Comparison of ENCODE assay signal across 31 cellular contexts in the genomic region with DNA sequence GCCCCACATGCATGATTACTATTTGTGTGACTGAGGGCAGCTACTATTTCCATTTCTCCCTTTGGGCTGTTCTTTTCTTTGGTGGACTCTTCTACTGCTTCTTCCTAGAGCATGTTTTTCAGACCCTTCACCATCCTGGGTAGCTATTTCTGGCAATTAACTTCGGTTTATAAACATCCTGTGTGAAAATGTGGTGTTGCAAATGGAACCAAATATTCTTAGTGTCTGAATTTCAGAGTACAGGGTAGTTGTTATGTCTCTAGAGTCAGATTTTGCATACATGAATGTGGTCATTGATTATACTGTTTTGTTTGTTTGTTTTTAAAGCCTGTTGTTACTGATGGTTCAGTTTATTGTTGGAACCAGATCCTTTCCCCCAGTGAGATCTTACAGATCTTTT. TPM values are rescaled to one million over a fixed set of nuclear protein-coding genes. Genes with fewer than 3 reads are reported as not detected.
"Had no signal": no experiment of that assay in that cellular context is flagged by ENCODE, and none has a peak within 500 bp of the region (broad histone marks: within the 10 kb centered on the region; RNA-seq: fewer than 3 reads in every experiment).

No MANE protein-coding gene starts in this region.

- H3K4me3 Mint-ChIP-seq: activated CD4-positive, alpha-beta memory T cell treated with anti-CD3 and anti-CD28 coated beads for 36 hours; activated CD4-positive, alpha-beta T cell treated with anti-CD3 and anti-CD28 coated beads, Interleukin-2, amount 10 ng/mL, durations not matched to agents 24 days and 14 days; activated naive CD4-positive, alpha-beta T cell treated with anti-CD3 and anti-CD28 coated beads, Interleukin-2, amount 50 U/mL, for 24 hours; activated naive CD8-positive, alpha-beta T cell treated with anti-CD3 and anti-CD28 coated beads, Interleukin-2, amount 50 U/mL, for 24 hours; endodermal cell; stimulated activated memory B cell treated with anti-CD40 and anti-IgM and Interleukin-4, amounts not matched to agents 10 μg/mL and 1 μg/mL and 100 μg/mL, for 72 hours; stimulated activated naive CD8-positive, alpha-beta T cell treated with anti-CD3 and anti-CD28 coated beads, Interleukin-15, amount 100 ng/mL, for 72 hours had no signal

- FAIRE-seq: pancreas had no signal

- ATAC-seq: activated naive CD8-positive, alpha-beta T cell treated with anti-CD3 and anti-CD28 coated beads, Interleukin-2, amount 50 U/mL, for 24 hours; esophagus mucosa; heart right ventricle; left lobe of liver; mucosa of descending colon; pancreas; sciatic nerve; stimulated activated memory B cell treated with anti-CD40 and anti-IgM and Interleukin-4, amounts not matched to agents 10 μg/mL and 1 μg/mL and 100 μg/mL, for 72 hours; stimulated activated naive CD8-positive, alpha-beta T cell treated with anti-CD3 and anti-CD28 coated beads, Interleukin-15, amount 100 ng/mL, for 72 hours; upper lobe of right lung had no signal

- H3K27ac Mint-ChIP-seq: activated CD4-positive, alpha-beta memory T cell treated with anti-CD3 and anti-CD28 coated beads for 36 hours; activated CD4-positive, alpha-beta T cell treated with anti-CD3 and anti-CD28 coated beads, Interleukin-2, amount 10 ng/mL, durations not matched to agents 24 days and 14 days; activated naive CD4-positive, alpha-beta T cell treated with anti-CD3 and anti-CD28 coated beads, Interleukin-2, amount 50 U/mL, for 24 hours; activated naive CD8-positive, alpha-beta T cell treated with anti-CD3 and anti-CD28 coated beads, Interleukin-2, amount 50 U/mL, for 24 hours; activated T-helper 2 cell treated with anti-CD3 and anti-CD28 coated beads, Interferon-gamma antibody, Interleukin-2, Interleukin-4, amounts not matched to agents 10 μg/mL and 5 μg/mL and 100 μg/mL, durations not matched to agents 14 hours and 24 hours and 36 hours; endodermal cell; stimulated activated memory B cell treated with anti-CD40 and anti-IgM and Interleukin-4, amounts not matched to agents 10 μg/mL and 1 μg/mL and 100 μg/mL, for 72 hours; stimulated activated naive CD8-positive, alpha-beta T cell treated with anti-CD3 and anti-CD28 coated beads, Interleukin-15, amount 100 ng/mL, for 72 hours had no signal

- H3K36me3 Mint-ChIP-seq: activated CD4-positive, alpha-beta memory T cell treated with anti-CD3 and anti-CD28 coated beads for 36 hours; activated naive CD4-positive, alpha-beta T cell treated with anti-CD3 and anti-CD28 coated beads, Interleukin-2, amount 50 U/mL, for 24 hours; stimulated activated memory B cell treated with anti-CD40 and anti-IgM and Interleukin-4, amounts not matched to agents 10 μg/mL and 1 μg/mL and 100 μg/mL, for 72 hours had no signal

- H3K4me3 ChIP-seq: heart right ventricle, mucosa of descending colon, pancreas, prostate gland, skin epidermis, upper lobe of right lung had no signal

- H3K4me1 ChIP-seq: heart right ventricle, pancreas, prostate gland, upper lobe of right lung had no signal

- H3K4me1 Mint-ChIP-seq: activated CD4-positive, alpha-beta T cell treated with anti-CD3 and anti-CD28 coated beads, Interleukin-2, amount 10 ng/mL, durations not matched to agents 24 days and 14 days; activated naive CD4-positive, alpha-beta T cell treated with anti-CD3 and anti-CD28 coated beads, Interleukin-2, amount 50 U/mL, for 24 hours; stimulated activated memory B cell treated with anti-CD40 and anti-IgM and Interleukin-4, amounts not matched to agents 10 μg/mL and 1 μg/mL and 100 μg/mL, for 72 hours; stimulated activated naive CD8-positive, alpha-beta T cell treated with anti-CD3 and anti-CD28 coated beads, Interleukin-15, amount 100 ng/mL, for 72 hours had no signal

- DNase-seq: activated CD4-positive, alpha-beta memory T cell treated with anti-CD3 and anti-CD28 coated beads for 36 hours; activated CD4-positive, alpha-beta T cell treated with anti-CD3 and anti-CD28 coated beads, Interleukin-2, amount 10 ng/mL, durations not matched to agents 24 days and 14 days; activated CD4-positive, CD25-positive, alpha-beta regulatory T cell treated with anti-CD3 and anti-CD28 coated beads, Interleukin-2, amount 50 U/mL, for 72 hours; activated naive CD8-positive, alpha-beta T cell treated with anti-CD3 and anti-CD28 coated beads, Interleukin-2, amount 50 U/mL, for 24 hours; activated T-cell treated with anti-CD3 and anti-CD28 coated beads, Interleukin-2, amount 50 U/mL, for 48 hours; amygdala; caudate nucleus; endodermal cell; foreskin fibroblast; heart right ventricle; kidney glomerular epithelial cell; mucosa of descending colon; nucleus accumbens; pancreas; retina; stimulated activated CD4-positive, alpha-beta T cell treated with anti-CD3 and anti-CD28 coated beads, Interleukin-4, amount 100 ng/mL, for 24 hours; stimulated activated naive CD8-positive, alpha-beta T cell treated with anti-CD3 and anti-CD28 coated beads, Interleukin-15, amount 100 ng/mL, for 72 hours; substantia nigra; T-helper 2 cell; upper lobe of right lung had no signal

- H3K27ac ChIP-seq: heart right ventricle, pancreas, prostate gland, skin epidermis, upper lobe of right lung had no signal

- H3K36me3 ChIP-seq: heart right ventricle, pancreas, prostate gland, upper lobe of right lung had no signal

- H3K27me3 ChIP-seq: heart right ventricle, pancreas, upper lobe of right lung had no signal

- H3K9me3 ChIP-seq: heart right ventricle, mucosa of descending colon, pancreas, prostate gland, upper lobe of right lung had no signal

- H3K9me3 Mint-ChIP-seq: activated CD4-positive, alpha-beta memory T cell treated with anti-CD3 and anti-CD28 coated beads for 36 hours; activated CD4-positive, alpha-beta T cell treated with anti-CD3 and anti-CD28 coated beads, Interleukin-2, amount 10 ng/mL, durations not matched to agents 24 days and 14 days; activated naive CD4-positive, alpha-beta T cell treated with anti-CD3 and anti-CD28 coated beads, Interleukin-2, amount 50 U/mL, for 24 hours; activated naive CD8-positive, alpha-beta T cell treated with anti-CD3 and anti-CD28 coated beads, Interleukin-2, amount 50 U/mL, for 24 hours; activated T-helper 2 cell treated with anti-CD3 and anti-CD28 coated beads, Interferon-gamma antibody, Interleukin-2, Interleukin-4, amounts not matched to agents 10 μg/mL and 5 μg/mL and 100 μg/mL, durations not matched to agents 14 hours and 24 hours and 36 hours; endodermal cell; stimulated activated memory B cell treated with anti-CD40 and anti-IgM and Interleukin-4, amounts not matched to agents 10 μg/mL and 1 μg/mL and 100 μg/mL, for 72 hours; stimulated activated naive CD8-positive, alpha-beta T cell treated with anti-CD3 and anti-CD28 coated beads, Interleukin-15, amount 100 ng/mL, for 72 hours had no signal

RNA-seq across cellular contexts. Expression of a gene that starts 49.7 kb away (rescaled TPM):
- total RNA-seq: activated CD4-positive, alpha-beta memory T cell treated with anti-CD3 and anti-CD28 coated beads for 36 hours; activated CD4-positive, alpha-beta T cell treated with anti-CD3 and anti-CD28 coated beads, Interleukin-2, amount 10 ng/mL, durations not matched to agents 24 days and 14 days; activated T-helper 2 cell treated with anti-CD3 and anti-CD28 coated beads, Interferon-gamma antibody, Interleukin-2, Interleukin-4, amounts not matched to agents 10 μg/mL and 5 μg/mL and 100 μg/mL, durations not matched to agents 14 hours and 24 hours and 36 hours; endodermal cell; esophagus mucosa; heart right ventricle; left lobe of liver; lung microvascular endothelial cell; mesenteric fat pad; mucosa of descending colon; myocyte; pancreas; prostate gland; sciatic nerve; upper lobe of right lung had no signal
